Comparison of ENCODE assay signal across 1 cellular context in the genomic region with DNA sequence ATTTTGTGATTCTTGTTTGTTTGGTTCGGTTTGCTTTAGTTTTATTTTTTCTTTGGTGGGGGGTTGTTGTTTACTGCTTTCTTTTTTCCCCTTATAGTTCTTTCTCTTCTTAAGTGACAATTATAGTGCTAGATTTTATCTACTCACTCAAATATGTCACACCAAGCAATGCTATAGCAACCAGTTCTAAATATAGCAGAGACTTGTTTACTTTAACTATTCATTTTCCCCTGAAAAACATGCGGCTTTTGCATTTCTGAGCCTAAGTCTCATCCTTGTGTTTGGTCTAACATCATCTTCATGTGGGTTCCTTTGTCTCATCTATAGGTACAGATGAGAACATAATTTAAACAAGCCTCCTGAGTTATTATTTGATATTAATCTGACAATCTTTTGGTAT.
TF ChIP-seq lines count a peak whose summit lies in the region.

No MANE protein-coding gene starts in this region.

TF ChIP-seq in SK-N-SH, 30 proteins besides CTCF, POLR2A, EP300 and RAD21 (continued from another document):
- TF ChIP-seq REST (IDR thresholded peaks at IDR 0.05; ENCODE audit: low read depth, low read length) (no peak), CHD2 (IDR thresholded peaks at IDR 0.05; ENCODE audit: low read length, partially characterized antibody) (no peak), YY1 (IDR thresholded peaks at IDR 0.05; ENCODE audit: low read depth) (no peak), EZH2phosphoT487 (IDR thresholded peaks at IDR 0.05; ENCODE audit: borderline replicate concordance, low read depth) (no peak), ELF1 (IDR thresholded peaks at IDR 0.05) (no peak), RXRA (IDR thresholded peaks at IDR 0.05; ENCODE audit: borderline replicate concordance, low read depth) (no peak), RFX5 (IDR thresholded peaks at IDR 0.05; ENCODE audit: low read length) (no peak), TEAD4 (IDR thresholded peaks at IDR 0.05; ENCODE audit: borderline replicate concordance, insufficient read depth) (no peak), RCOR1 (IDR thresholded peaks at IDR 0.05; ENCODE audit: low read length) (no peak), MEF2A (IDR thresholded peaks at IDR 0.05; ENCODE audit: borderline replicate concordance, low read depth) (no peak), ZBTB33 (IDR thresholded peaks at IDR 0.05; ENCODE audit: borderline replicate concordance, low read depth) (no peak), MXI1 (IDR thresholded peaks at IDR 0.05; ENCODE audit: low read depth, low read length) (no peak), USF1 (IDR thresholded peaks at IDR 0.05; ENCODE audit: borderline replicate concordance, low read depth) (no peak)
- TF ChIP-seq, protein P1, sequence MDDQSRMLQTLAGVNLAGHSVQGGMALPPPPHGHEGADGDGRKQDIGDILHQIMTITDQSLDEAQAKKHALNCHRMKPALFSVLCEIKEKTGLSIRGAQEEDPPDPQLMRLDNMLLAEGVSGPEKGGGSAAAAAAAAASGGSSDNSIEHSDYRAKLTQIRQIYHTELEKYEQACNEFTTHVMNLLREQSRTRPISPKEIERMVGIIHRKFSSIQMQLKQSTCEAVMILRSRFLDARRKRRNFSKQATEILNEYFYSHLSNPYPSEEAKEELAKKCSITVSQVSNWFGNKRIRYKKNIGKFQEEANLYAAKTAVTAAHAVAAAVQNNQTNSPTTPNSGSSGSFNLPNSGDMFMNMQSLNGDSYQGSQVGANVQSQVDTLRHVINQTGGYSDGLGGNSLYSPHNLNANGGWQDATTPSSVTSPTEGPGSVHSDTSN (IDR thresholded peaks at IDR 0.05): no peak
